8 cellular contexts compared by ENCODE assay signal in genomic region chr10:62804384-62805138, GRCh38. TPM values are rescaled to one million over a fixed set of nuclear protein-coding genes. Genes with fewer than 3 reads are reported as not detected.
DNase-seq lines count a peak whose midpoint lies in the region; ATAC-seq and TF ChIP-seq lines count a peak whose summit lies in the region.

Gene ADO (plus strand): TSS chr10:62804720. CDS start chr10:62805060, 340 bp downstream.

- DNase-seq in ELR (ENCODE audit: low read depth) = peak; percentile 83
- DNase-seq in H4 (ENCODE audit: low spot score) = peak; percentile 74
- peak; percentile 63 for DNase-seq in LNCaP clone FGC (ENCODE audit: low read depth)
- peak; percentile 79 to 84 for DNase-seq in SJCRH30
- peak; percentile 83 for DNase-seq in activated naive CD4-positive, alpha-beta T cell treated with Interleukin-2 at 50 U/mL for 16 hours
- DNase-seq in foreskin keratinocyte = peak; percentile 62 to 80
- DNase-seq in neural progenitor cell (ENCODE audit: low spot score) = peak; percentile 96
- peak; percentile 88 to 90 for DNase-seq in suprapubic skin (ENCODE audit: low spot score in 2 of 2)

- H3K27ac Mint-ChIP-seq in neural progenitor cell = peak within 1 kb of the TSS; percentile 99

- no peaks in the 10 kb centered on the region for H3K27me3 Mint-ChIP-seq in neural progenitor cell (ENCODE audit: insufficient read depth, low read depth)

- peak within 1 kb of the TSS; percentile 87 for H2AFZ ChIP-seq in neural progenitor cell (replicated peaks)

- peaks cover 45% of the 10 kb centered on the region for H4K20me1 ChIP-seq in neural progenitor cell (ENCODE audit: low read depth)

- peaks cover 47% of the 10 kb centered on the region for H3K79me2 ChIP-seq in neural progenitor cell (ENCODE audit: low read depth)

- no peaks in the 10 kb centered on the region for H3K9me3 ChIP-seq in SJCRH30 (replicated peaks)
- no peaks in the 10 kb centered on the region for H3K9me3 ChIP-seq in neural progenitor cell (ENCODE audit: low read depth)
- no peaks in the 10 kb centered on the region for H3K9me3 ChIP-seq in suprapubic skin

- peak within 1 kb of the TSS; percentile 73 for H3K9ac ChIP-seq in neural progenitor cell

- H3K36me3 ChIP-seq in SJCRH30 (0 out of 2 replicates have a peak, but pooled peaks cover 3% of the 10 kb centered on the region), neural progenitor cell (no peaks in the 10 kb centered on the region), suprapubic skin (no peaks in the 10 kb centered on the region)

- TF ChIP-seq EP300 in suprapubic skin (IDR thresholded peaks at IDR 0.05) = no peak

- H3F3A ChIP-seq in neural progenitor cell (ENCODE audit: low read depth) = peaks cover 21% of the 10 kb centered on the region

- H3K27ac ChIP-seq in SJCRH30 (peak within 1 kb of the TSS; percentile 96), foreskin keratinocyte (peak within 1 kb of the TSS; percentile 78), neural progenitor cell (peak within 1 kb of the TSS; percentile 74), suprapubic skin (peak within 1 kb of the TSS; percentile 97)

- peak; percentile 92 for ATAC-seq in foreskin keratinocyte

- peak within 1 kb of the TSS; percentile 90 for H3K4me2 ChIP-seq in neural progenitor cell

- peaks cover 5% of the 10 kb centered on the region for H3K36me3 Mint-ChIP-seq in neural progenitor cell

- H3K4me3 Mint-ChIP-seq in neural progenitor cell = peak within 1 kb of the TSS; percentile 96

- TF ChIP-seq POLR2A in suprapubic skin (IDR thresholded peaks at IDR 0.05) = peak in 1 of 2 donors; percentile 43

- no peaks in the 10 kb centered on the region for H3K27me3 ChIP-seq in SJCRH30
- H3K27me3 ChIP-seq in foreskin keratinocyte = peaks cover 7% of the 10 kb centered on the region
- no peaks in the 10 kb centered on the region for H3K27me3 ChIP-seq in neural progenitor cell
- no peaks in the 10 kb centered on the region for H3K27me3 ChIP-seq in suprapubic skin

- H3K9me3 Mint-ChIP-seq in neural progenitor cell = no peaks in the 10 kb centered on the region

- peaks cover 37% of the 10 kb centered on the region for H3K4me1 Mint-ChIP-seq in neural progenitor cell

- H3K4me3 ChIP-seq in LNCaP clone FGC (ENCODE audit: low read depth, low read length) (peak within 1 kb of the TSS; percentile 83), SJCRH30 (peak within 1 kb of the TSS; percentile 76), neural progenitor cell (peak within 1 kb of the TSS; percentile 76), suprapubic skin (peak within 1 kb of the TSS; percentile 94)

- H3K4me1 ChIP-seq in SJCRH30 = peaks cover 17% of the 10 kb centered on the region
- H3K4me1 ChIP-seq in foreskin keratinocyte = peaks cover 12% of the 10 kb centered on the region
- H3K4me1 ChIP-seq in neural progenitor cell = peaks cover 38% of the 10 kb centered on the region
- H3K4me1 ChIP-seq in suprapubic skin = peaks cover 38% of the 10 kb centered on the region

- WGBS in suprapubic skin = under 1% methylated on average over 39 of the region's 73 CpGs

- TF ChIP-seq CTCF in LNCaP clone FGC (IDR thresholded peaks at IDR 0.05; ENCODE audit: control insufficient read depth, extremely low read depth, insufficient read depth) (no peak), foreskin keratinocyte (conservative IDR thresholded peaks at IDR 0.05) (no peak), neural progenitor cell (IDR thresholded peaks at IDR 0.05) (no peak), suprapubic skin (IDR thresholded peaks at IDR 0.05) (no peak)

RNA-seq across cellular contexts. Expression of gene ADO, which starts in this region (rescaled TPM):
- 24.0 and 24.7 TPM in 2 replicates for total RNA-seq in H4 (2014; rRNA removed; shearing (Covaris generic))
- total RNA-seq in SJCRH30 (2014; rRNA removed; shearing (Covaris generic)) = 25.4 and 29.9 TPM in 2 replicates
- total RNA-seq in foreskin keratinocyte (15.0 and 16.2 TPM in 2 replicates), neural progenitor cell (ENCODE audit: low replicate concordance) (28.1 and 36.2 TPM in 2 replicates), suprapubic skin (10 to 100 TPM; 10.8 to 22.3 (median 17.4) TPM)
- 8.2 and 9.0 TPM in 2 replicates for polyA plus RNA-seq in foreskin keratinocyte

Comparison
In these comparisons a context has a peak if more than half of its experiments do, and no peak if none do; other contexts are left out.
1. Peak in every context shown above with its lines: DNase-seq, ATAC-seq, H3K4me3 ChIP-seq and H3K27ac ChIP-seq.